Comparison of ENCODE assay signal across 1 cellular context in genomic region chr2:240136013-240136670, GRCh38.
A peak's percentile ranks its signal among the peaks of the same experiment; 100 is the strongest.
TF ChIP-seq lines count a peak whose summit lies in the region.

TSS of gene COPS9 (minus strand) at chr2:240136305. CDS start at chr2:240136284, 21 bp downstream.

TF ChIP-seq in HepG2, 621 proteins besides CTCF, POLR2A, EP300 and RAD21 (continued from another document and continues in another):
- peak; percentile 28; the same call in 1 of the 2 replicates for TF ChIP-seq KLF9 (CRISPR knock-in tag; IDR thresholded peaks at IDR 0.05; ENCODE audit: low read depth)
- TF ChIP-seq ZFP36 (IDR thresholded peaks at IDR 0.05; ENCODE audit: borderline replicate concordance, low read depth, low read length, partially characterized antibody), result no peak
- no peak for TF ChIP-seq KDM3A (CRISPR knock-in tag; IDR thresholded peaks at IDR 0.05; ENCODE audit: low read depth)
- TF ChIP-seq MTF2 (CRISPR knock-in tag; IDR thresholded peaks at IDR 0.05; ENCODE audit: borderline replicate concordance), result peak; percentile 99; the same call in 1 of the 2 replicates
- TF ChIP-seq MYC (CRISPR knock-in tag; IDR thresholded peaks at IDR 0.05; ENCODE audit: borderline replicate concordance), result peak; percentile 87
- peak; percentile 73; the same call in 1 of the 2 replicates for TF ChIP-seq ZNF350 (CRISPR knock-in tag; IDR thresholded peaks at IDR 0.05; ENCODE audit: borderline replicate concordance, low read depth)
- TF ChIP-seq GTF2F1 (IDR thresholded peaks at IDR 0.05; ENCODE audit: low read length), result no peak
- TF ChIP-seq ZBTB8A (CRISPR knock-in tag; IDR thresholded peaks at IDR 0.05; ENCODE audit: borderline replicate concordance, low read depth), result peak; percentile 72; the same call in 1 of the 2 replicates
- TF ChIP-seq ZSCAN29 (CRISPR knock-in tag; conservative IDR thresholded peaks at IDR 0.05), result peak; percentile 70; the same call in 1 of the 2 replicates
- no peak; the same call in 1 of the 2 replicates for TF ChIP-seq ZMYM3 (CRISPR knock-in tag; IDR thresholded peaks at IDR 0.05)
- no peak for TF ChIP-seq JUNB (CRISPR knock-in tag; IDR thresholded peaks at IDR 0.05; ENCODE audit: borderline replicate concordance)
- TF ChIP-seq ZNF543 (CRISPR knock-in tag; IDR thresholded peaks at IDR 0.05), result no peak
- TF ChIP-seq ZNF292 (CRISPR knock-in tag; IDR thresholded peaks at IDR 0.05; ENCODE audit: borderline replicate concordance, low read depth), result no peak
- TF ChIP-seq ZBTB1 (CRISPR knock-in tag; IDR thresholded peaks at IDR 0.05; ENCODE audit: borderline replicate concordance), result no peak
- no peak for TF ChIP-seq TBX3 (IDR thresholded peaks at IDR 0.05; ENCODE audit: borderline replicate concordance)
- TF ChIP-seq ZNF260 (CRISPR knock-in tag; IDR thresholded peaks at IDR 0.05; ENCODE audit: borderline replicate concordance, low read depth), result no peak
- peak; percentile 77; the same call in 1 of the 2 replicates for TF ChIP-seq BORCS8-MEF2B (CRISPR knock-in tag; IDR thresholded peaks at IDR 0.05)
- TF ChIP-seq ZNF512B (CRISPR knock-in tag; IDR thresholded peaks at IDR 0.05; ENCODE audit: borderline replicate concordance), result no peak
- TF ChIP-seq KLF11 (CRISPR knock-in tag; IDR thresholded peaks at IDR 0.05), result no peak
- peak; percentile 90; the same call in 1 of the 2 replicates for TF ChIP-seq SIN3A (IDR thresholded peaks at IDR 0.05; ENCODE audit: borderline replicate concordance, low read depth, low read length)
- TF ChIP-seq KLF16 (CRISPR knock-in tag; IDR thresholded peaks at IDR 0.05), result peak in 1 of 2 experiments; percentile 89; a peak in 2 of 4 replicates
- no peak for TF ChIP-seq ZNF10 (CRISPR knock-in tag; IDR thresholded peaks at IDR 0.05; ENCODE audit: borderline replicate concordance, low read depth)
- TF ChIP-seq, protein P1, sequence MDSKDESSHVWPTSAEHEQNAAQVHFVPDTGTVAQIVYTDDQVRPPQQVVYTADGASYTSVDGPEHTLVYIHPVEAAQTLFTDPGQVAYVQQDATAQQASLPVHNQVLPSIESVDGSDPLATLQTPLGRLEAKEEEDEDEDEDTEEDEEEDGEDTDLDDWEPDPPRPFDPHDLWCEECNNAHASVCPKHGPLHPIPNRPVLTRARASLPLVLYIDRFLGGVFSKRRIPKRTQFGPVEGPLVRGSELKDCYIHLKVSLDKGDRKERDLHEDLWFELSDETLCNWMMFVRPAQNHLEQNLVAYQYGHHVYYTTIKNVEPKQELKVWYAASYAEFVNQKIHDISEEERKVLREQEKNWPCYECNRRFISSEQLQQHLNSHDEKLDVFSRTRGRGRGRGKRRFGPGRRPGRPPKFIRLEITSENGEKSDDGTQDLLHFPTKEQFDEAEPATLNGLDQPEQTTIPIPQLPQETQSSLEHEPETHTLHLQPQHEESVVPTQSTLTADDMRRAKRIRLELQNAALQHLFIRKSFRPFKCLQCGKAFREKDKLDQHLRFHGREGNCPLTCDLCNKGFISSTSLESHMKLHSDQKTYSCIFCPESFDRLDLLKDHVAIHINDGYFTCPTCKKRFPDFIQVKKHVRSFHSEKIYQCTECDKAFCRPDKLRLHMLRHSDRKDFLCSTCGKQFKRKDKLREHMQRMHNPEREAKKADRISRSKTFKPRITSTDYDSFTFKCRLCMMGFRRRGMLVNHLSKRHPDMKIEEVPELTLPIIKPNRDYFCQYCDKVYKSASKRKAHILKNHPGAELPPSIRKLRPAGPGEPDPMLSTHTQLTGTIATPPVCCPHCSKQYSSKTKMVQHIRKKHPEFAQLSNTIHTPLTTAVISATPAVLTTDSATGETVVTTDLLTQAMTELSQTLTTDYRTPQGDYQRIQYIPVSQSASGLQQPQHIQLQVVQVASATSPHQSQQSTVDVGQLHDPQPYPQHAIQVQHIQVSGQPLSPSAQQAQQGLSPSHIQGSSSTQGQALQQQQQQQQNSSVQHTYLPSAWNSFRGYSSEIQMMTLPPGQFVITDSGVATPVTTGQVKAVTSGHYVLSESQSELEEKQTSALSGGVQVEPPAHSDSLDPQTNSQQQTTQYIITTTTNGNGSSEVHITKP (CRISPR knock-in tag; IDR thresholded peaks at IDR 0.05; ENCODE audit: low read depth), result no peak
- no peak for TF ChIP-seq KDM1A (CRISPR knock-in tag; IDR thresholded peaks at IDR 0.05)
- peak; percentile 92 for TF ChIP-seq REPIN1 (CRISPR knock-in tag; IDR thresholded peaks at IDR 0.05; ENCODE audit: borderline replicate concordance, low read depth)
- TF ChIP-seq, protein P2, sequence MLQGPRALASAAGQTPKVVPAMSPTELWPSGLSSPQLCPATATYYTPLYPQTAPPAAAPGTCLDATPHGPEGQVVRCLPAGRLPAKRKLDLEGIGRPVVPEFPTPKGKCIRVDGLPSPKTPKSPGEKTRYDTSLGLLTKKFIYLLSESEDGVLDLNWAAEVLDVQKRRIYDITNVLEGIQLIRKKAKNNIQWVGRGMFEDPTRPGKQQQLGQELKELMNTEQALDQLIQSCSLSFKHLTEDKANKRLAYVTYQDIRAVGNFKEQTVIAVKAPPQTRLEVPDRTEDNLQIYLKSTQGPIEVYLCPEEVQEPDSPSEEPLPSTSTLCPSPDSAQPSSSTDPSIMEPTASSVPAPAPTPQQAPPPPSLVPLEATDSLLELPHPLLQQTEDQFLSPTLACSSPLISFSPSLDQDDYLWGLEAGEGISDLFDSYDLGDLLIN (CRISPR knock-in tag; IDR thresholded peaks at IDR 0.05; ENCODE audit: borderline replicate concordance), result peak; percentile 29; the same call in 1 of the 2 replicates
- peak; percentile 55; the same call in 1 of the 2 replicates for TF ChIP-seq ZNF724P (CRISPR knock-in tag; IDR thresholded peaks at IDR 0.05; ENCODE audit: borderline replicate concordance)
- TF ChIP-seq TSC22D2 (CRISPR knock-in tag; IDR thresholded peaks at IDR 0.05; ENCODE audit: borderline replicate concordance), result no peak
- TF ChIP-seq, protein P3, sequence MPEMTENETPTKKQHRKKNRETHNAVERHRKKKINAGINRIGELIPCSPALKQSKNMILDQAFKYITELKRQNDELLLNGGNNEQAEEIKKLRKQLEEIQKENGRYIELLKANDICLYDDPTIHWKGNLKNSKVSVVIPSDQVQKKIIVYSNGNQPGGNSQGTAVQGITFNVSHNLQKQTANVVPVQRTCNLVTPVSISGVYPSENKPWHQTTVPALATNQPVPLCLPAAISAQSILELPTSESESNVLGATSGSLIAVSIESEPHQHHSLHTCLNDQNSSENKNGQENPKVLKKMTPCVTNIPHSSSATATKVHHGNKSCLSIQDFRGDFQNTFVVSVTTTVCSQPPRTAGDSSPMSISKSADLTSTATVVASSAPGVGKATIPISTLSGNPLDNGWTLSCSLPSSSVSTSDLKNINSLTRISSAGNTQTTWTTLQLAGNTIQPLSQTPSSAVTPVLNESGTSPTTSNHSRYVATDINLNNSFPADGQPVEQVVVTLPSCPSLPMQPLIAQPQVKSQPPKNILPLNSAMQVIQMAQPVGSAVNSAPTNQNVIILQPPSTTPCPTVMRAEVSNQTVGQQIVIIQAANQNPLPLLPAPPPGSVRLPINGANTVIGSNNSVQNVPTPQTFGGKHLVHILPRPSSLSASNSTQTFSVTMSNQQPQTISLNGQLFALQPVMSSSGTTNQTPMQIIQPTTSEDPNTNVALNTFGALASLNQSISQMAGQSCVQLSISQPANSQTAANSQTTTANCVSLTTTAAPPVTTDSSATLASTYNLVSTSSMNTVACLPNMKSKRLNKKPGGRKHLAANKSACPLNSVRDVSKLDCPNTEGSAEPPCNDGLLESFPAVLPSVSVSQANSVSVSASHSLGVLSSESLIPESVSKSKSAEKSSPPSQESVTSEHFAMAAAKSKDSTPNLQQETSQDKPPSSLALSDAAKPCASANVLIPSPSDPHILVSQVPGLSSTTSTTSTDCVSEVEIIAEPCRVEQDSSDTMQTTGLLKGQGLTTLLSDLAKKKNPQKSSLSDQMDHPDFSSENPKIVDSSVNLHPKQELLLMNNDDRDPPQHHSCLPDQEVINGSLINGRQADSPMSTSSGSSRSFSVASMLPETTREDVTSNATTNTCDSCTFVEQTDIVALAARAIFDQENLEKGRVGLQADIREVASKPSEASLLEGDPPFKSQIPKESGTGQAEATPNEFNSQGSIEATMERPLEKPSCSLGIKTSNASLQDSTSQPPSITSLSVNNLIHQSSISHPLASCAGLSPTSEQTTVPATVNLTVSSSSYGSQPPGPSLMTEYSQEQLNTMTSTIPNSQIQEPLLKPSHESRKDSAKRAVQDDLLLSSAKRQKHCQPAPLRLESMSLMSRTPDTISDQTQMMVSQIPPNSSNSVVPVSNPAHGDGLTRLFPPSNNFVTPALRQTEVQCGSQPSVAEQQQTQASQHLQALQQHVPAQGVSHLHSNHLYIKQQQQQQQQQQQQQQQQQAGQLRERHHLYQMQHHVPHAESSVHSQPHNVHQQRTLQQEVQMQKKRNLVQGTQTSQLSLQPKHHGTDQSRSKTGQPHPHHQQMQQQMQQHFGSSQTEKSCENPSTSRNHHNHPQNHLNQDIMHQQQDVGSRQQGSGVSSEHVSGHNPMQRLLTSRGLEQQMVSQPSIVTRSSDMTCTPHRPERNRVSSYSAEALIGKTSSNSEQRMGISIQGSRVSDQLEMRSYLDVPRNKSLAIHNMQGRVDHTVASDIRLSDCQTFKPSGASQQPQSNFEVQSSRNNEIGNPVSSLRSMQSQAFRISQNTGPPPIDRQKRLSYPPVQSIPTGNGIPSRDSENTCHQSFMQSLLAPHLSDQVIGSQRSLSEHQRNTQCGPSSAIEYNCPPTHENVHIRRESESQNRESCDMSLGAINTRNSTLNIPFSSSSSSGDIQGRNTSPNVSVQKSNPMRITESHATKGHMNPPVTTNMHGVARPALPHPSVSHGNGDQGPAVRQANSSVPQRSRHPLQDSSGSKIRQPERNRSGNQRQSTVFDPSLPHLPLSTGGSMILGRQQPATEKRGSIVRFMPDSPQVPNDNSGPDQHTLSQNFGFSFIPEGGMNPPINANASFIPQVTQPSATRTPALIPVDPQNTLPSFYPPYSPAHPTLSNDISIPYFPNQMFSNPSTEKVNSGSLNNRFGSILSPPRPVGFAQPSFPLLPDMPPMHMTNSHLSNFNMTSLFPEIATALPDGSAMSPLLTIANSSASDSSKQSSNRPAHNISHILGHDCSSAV (CRISPR knock-in tag; IDR thresholded peaks at IDR 0.05; ENCODE audit: borderline replicate concordance), result 0 out of 2 replicates have a peak, but pooled peaks have one; percentile 70
- peak; percentile 34; the same call in 1 of the 2 replicates for TF ChIP-seq ZNF12 (CRISPR knock-in tag; IDR thresholded peaks at IDR 0.05)
- TF ChIP-seq PHF21A (CRISPR knock-in tag; IDR thresholded peaks at IDR 0.05), result peak; percentile 48; the same call in 1 of the 2 replicates
- no peak for TF ChIP-seq SP4 (CRISPR knock-in tag; IDR thresholded peaks at IDR 0.05)
- no peak for TF ChIP-seq SATB2 (CRISPR knock-in tag; IDR thresholded peaks at IDR 0.05)
- peak; percentile 79 for TF ChIP-seq POLR2AphosphoS5 (IDR thresholded peaks at IDR 0.05; ENCODE audit: low read depth, low read length)
- TF ChIP-seq SRSF4 (IDR thresholded peaks at IDR 0.05; ENCODE audit: low read depth, low read length, poor library complexity, severe bottlenecking), result no peak
- TF ChIP-seq, protein P4, sequence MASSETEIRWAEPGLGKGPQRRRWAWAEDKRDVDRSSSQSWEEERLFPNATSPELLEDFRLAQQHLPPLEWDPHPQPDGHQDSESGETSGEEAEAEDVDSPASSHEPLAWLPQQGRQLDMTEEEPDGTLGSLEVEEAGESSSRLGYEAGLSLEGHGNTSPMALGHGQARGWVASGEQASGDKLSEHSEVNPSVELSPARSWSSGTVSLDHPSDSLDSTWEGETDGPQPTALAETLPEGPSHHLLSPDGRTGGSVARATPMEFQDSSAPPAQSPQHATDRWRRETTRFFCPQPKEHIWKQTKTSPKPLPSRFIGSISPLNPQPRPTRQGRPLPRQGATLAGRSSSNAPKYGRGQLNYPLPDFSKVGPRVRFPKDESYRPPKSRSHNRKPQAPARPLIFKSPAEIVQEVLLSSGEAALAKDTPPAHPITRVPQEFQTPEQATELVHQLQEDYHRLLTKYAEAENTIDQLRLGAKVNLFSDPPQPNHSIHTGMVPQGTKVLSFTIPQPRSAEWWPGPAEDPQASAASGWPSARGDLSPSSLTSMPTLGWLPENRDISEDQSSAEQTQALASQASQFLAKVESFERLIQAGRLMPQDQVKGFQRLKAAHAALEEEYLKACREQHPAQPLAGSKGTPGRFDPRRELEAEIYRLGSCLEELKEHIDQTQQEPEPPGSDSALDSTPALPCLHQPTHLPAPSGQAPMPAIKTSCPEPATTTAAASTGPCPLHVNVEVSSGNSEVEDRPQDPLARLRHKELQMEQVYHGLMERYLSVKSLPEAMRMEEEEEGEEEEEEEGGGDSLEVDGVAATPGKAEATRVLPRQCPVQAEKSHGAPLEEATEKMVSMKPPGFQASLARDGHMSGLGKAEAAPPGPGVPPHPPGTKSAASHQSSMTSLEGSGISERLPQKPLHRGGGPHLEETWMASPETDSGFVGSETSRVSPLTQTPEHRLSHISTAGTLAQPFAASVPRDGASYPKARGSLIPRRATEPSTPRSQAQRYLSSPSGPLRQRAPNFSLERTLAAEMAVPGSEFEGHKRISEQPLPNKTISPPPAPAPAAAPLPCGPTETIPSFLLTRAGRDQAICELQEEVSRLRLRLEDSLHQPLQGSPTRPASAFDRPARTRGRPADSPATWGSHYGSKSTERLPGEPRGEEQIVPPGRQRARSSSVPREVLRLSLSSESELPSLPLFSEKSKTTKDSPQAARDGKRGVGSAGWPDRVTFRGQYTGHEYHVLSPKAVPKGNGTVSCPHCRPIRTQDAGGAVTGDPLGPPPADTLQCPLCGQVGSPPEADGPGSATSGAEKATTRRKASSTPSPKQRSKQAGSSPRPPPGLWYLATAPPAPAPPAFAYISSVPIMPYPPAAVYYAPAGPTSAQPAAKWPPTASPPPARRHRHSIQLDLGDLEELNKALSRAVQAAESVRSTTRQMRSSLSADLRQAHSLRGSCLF (CRISPR knock-in tag; IDR thresholded peaks at IDR 0.05; ENCODE audit: borderline replicate concordance), result no peak
- TF ChIP-seq BHLHE40 (IDR thresholded peaks at IDR 0.05; ENCODE audit: low read length), result no peak; the same call in 1 of the 2 replicates
- no peak; the same call in 1 of the 2 replicates for TF ChIP-seq ZNF253 (CRISPR knock-in tag; IDR thresholded peaks at IDR 0.05; ENCODE audit: borderline replicate concordance)
